ENCODE assay signal across 10 cellular contexts in the genomic region with DNA sequence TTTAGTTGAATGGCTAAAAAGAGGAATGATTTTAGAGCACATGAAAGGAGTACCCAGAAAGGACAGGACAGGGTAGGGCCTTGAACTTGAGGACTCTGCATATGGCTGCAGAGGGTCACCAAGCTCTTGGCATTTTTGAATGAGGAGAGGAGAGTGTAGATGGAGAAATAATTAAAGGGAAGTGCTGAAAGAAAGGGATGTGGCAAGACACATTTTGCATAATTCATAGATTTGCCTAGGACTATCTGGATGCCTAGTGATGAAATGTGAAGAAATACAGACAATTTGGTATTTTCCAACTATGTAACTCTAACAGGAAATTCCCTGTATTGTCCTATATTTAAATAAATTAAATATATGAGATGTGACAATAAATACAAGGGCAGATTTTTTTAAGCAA. TPM values are rescaled to one million over a fixed set of nuclear protein-coding genes. Genes with fewer than 3 reads are reported as not detected.
DNase-seq lines count a peak whose midpoint lies in the region; ATAC-seq and TF ChIP-seq lines count a peak whose summit lies in the region.
"Had no signal": no experiment of that assay in that cellular context is flagged by ENCODE, and none has a peak within 500 bp of the region (broad histone marks: within the 10 kb centered on the region; RNA-seq: fewer than 3 reads in every experiment).

No MANE protein-coding gene starts in this region.

- TF ChIP-seq POLR2A in lower leg skin (IDR thresholded peaks at IDR 0.05), result no peak

- no peak for DNase-seq in Panc1 (ENCODE audit: low read depth, low spot score)
- DNase-seq in mesenchymal stem cell, result no peak
- DNase-seq in central memory CD4-positive, alpha-beta T cell, result no peak
- DNase-seq in lower leg skin (ENCODE audit: low spot score in 2 of 2), result no peak
- DNase-seq in DMS153 (lab: John Stamatoyannopoulos, UW), result no peak
- DNase-seq in stimulated activated naive CD4-positive, alpha-beta T cell (lab: John Stamatoyannopoulos, UW), result no peak
- DNase-seq: activated T-cell treated with anti-CD3 and anti-CD28 coated beads, Interleukin-2, amount 50 U/mL, for 24 hours; right cardiac atrium had no signal

- H3K4me3 ChIP-seq in Panc1 (ENCODE audit: low read depth in 2 of 2, low read length in 2 of 2) (no peak overlapping the region), mesenchymal stem cell (ENCODE audit: insufficient read depth in 1 of 2, low read depth in 1 of 2, low read length in 2 of 2) (no peak overlapping the region), lower leg skin (ENCODE audit: low read depth, poor library complexity, severe bottlenecking) (no peak overlapping the region)

- CTCF ChIA-PET in Panc1 (lab: Charles Lee), result interaction anchor here (0.9 kb wide), 1 partner anchor 199 kb away, joined by 3 read pairs; no protein-coding TSS in a partner anchor

- no peak overlapping the region for H3K14ac ChIP-seq in mesenchymal stem cell (ENCODE audit: low read length in 2 of 2)

- H3K9me3 ChIP-seq in Panc1 (ENCODE audit: control insufficient read depth, insufficient read depth, low read depth, low read length), result no peaks in the 10 kb centered on the region
- no peaks in the 10 kb centered on the region for H3K9me3 ChIP-seq in mesenchymal stem cell (ENCODE audit: control insufficient read depth, low read length)

- H2BK12ac ChIP-seq in mesenchymal stem cell (ENCODE audit: low read length in 2 of 2), result no peak overlapping the region

- no peak overlapping the region for H3K23ac ChIP-seq in mesenchymal stem cell (ENCODE audit: low read length in 2 of 2)

- no peak overlapping the region for H2BK120ac ChIP-seq in mesenchymal stem cell (ENCODE audit: low read depth, low read length)

- no peak overlapping the region for H4K8ac ChIP-seq in mesenchymal stem cell (ENCODE audit: low read length)

- no peak overlapping the region for H3K4me2 ChIP-seq in mesenchymal stem cell (ENCODE audit: low read length, poor library complexity, severe bottlenecking)

- H2AFZ ChIP-seq in mesenchymal stem cell (ENCODE audit: low read depth, low read length), result no peak overlapping the region

- H3K4me1 ChIP-seq in Panc1 (ENCODE audit: control insufficient read depth, insufficient read depth, low read length), result peaks cover 41% of the 10 kb centered on the region
- H3K4me1 ChIP-seq in mesenchymal stem cell (ENCODE audit: control insufficient read depth, insufficient read depth, low read depth, low read length), result peaks cover 3% of the 10 kb centered on the region

- H3K27ac ChIP-seq in Panc1 (ENCODE audit: low read length) (peak overlapping the region; percentile 98), mesenchymal stem cell (ENCODE audit: low read length, poor library complexity, severe bottlenecking) (no peak overlapping the region)

- ATAC-seq in GM18502 (IDR thresholded peaks at IDR 0.05; ENCODE audit: poor library complexity, unreplicated experiment), result peak; percentile 13
- ATAC-seq in HG03039 (IDR thresholded peaks at IDR 0.05; ENCODE audit: unreplicated experiment), result peak; percentile 4
- no peak for ATAC-seq in Panc1

- H3K9ac ChIP-seq in mesenchymal stem cell (ENCODE audit: low read length), result peak overlapping the region; percentile 35

- intact Hi-C loops in Panc1 (cut with micrococcal nuclease; ENCODE audit: unreplicated experiment), result loop anchor here (5.0 kb wide), 1 partner anchor 253 kb away; a partner anchor contains a TSS
- intact Hi-C loops in lower leg skin (cut with DNase I; ENCODE audit: low total_unique reads), result no loop called here

- H2BK15ac ChIP-seq in mesenchymal stem cell (ENCODE audit: low read depth, poor library complexity, severe bottlenecking), result no peak overlapping the region

- in situ Hi-C loops in Panc1 (cut with HindIII; ENCODE audit: low pct_unique_long_range_greater_than_20kb, low sequenced_read_pairs), result no loop called here

- H3K4ac ChIP-seq in mesenchymal stem cell (ENCODE audit: low read depth in 1 of 2, low read length in 2 of 2), result no peak overlapping the region

- no TSS peak for BruUV-seq in Panc1 (replicated peaks; lab: Mats Ljungman, UMichigan)

- H3K18ac ChIP-seq in mesenchymal stem cell (ENCODE audit: low read depth in 1 of 2, low read length in 2 of 2), result no peak overlapping the region

- no peak overlapping the region for H2BK5ac ChIP-seq in mesenchymal stem cell (ENCODE audit: low read depth, low read length, poor library complexity, severe bottlenecking)

- no peaks in the 10 kb centered on the region for H3K79me1 ChIP-seq in mesenchymal stem cell (replicated peaks; ENCODE audit: low read length, poor library complexity, severe bottlenecking)

- TF ChIP-seq CTCF in Panc1 (IDR thresholded peaks at IDR 0.05) (no peak), lower leg skin (IDR thresholded peaks at IDR 0.05) (no peak)

- H3K36me3 ChIP-seq in Panc1 (ENCODE audit: control insufficient read depth, insufficient read depth, low read length) (no peaks in the 10 kb centered on the region), mesenchymal stem cell (ENCODE audit: control insufficient read depth in 1 of 2, insufficient read depth in 2 of 2, low read depth in 1 of 2, low read length in 2 of 2) (no peaks in the 10 kb centered on the region)

- no peak overlapping the region for H2AK5ac ChIP-seq in mesenchymal stem cell (ENCODE audit: low read length, severe bottlenecking)

- POLR2A ChIA-PET in Panc1 (lab: Charles Lee), result interaction anchor here (0.6 kb wide), 1 partner anchor 28 kb away, joined by 5 read pairs; no protein-coding TSS in a partner anchor

- no peak overlapping the region for H4K91ac ChIP-seq in mesenchymal stem cell (ENCODE audit: low read length)

- H3K27me3 ChIP-seq in Panc1 (ENCODE audit: control insufficient read depth, insufficient read depth, low read length) (no peaks in the 10 kb centered on the region), mesenchymal stem cell (ENCODE audit: control insufficient read depth in 1 of 2, insufficient read depth in 1 of 2, low read length in 2 of 2) (no peaks in the 10 kb centered on the region)

RNA-seq across cellular contexts. Expression of a gene that starts 27.5 kb away (rescaled TPM):
- total RNA-seq in Panc1 (2021; ENCODE audit: unreplicated experiment) (17.8 TPM), lower leg skin (1 to 10 TPM; 5.9 to 9.3 (median 7.6) TPM)
- 7.2 TPM for polyA plus RNA-seq in Panc1 (2012; ENCODE audit: insufficient read length)
- polyA plus RNA-seq in mesenchymal stem cell (2013, experiment 1 of 2), result 4.2 TPM
- 4.4 TPM for polyA plus RNA-seq in mesenchymal stem cell (2013, experiment 2 of 2)
